In the genomic region with DNA sequence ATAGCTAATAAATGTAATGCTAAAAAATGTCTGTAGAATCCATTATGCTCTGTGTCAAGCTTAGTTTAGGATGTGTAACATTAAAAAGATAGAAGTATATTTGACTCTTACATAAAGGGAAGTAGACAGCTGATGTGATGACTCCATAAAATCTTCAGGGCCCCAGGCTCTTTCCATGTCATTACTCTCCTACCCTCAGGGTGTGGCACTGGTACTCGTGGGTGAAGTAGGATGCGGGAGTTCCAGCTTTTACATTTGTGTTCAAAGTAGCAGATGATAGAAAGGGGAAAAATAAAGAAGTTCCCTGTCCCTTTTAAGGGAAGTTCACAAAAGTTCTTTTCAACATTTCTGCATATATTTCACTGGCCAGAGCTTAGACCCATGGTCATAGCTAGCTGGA, we compare ENCODE assay signal across 6 cellular contexts.
"Had no signal": no experiment of that assay in that cellular context is flagged by ENCODE, and none has a peak within 500 bp of the region (broad histone marks: within the 10 kb centered on the region; RNA-seq: fewer than 3 reads in every experiment).

No MANE protein-coding gene starts in this region.

- H3K27me3 Mint-ChIP-seq: IgD-negative memory B cell had no signal

- ATAC-seq: HepG2, K562 had no signal

- H3K27ac Mint-ChIP-seq: IgD-negative memory B cell had no signal

- H3K36me3 Mint-ChIP-seq: IgD-negative memory B cell had no signal

- H3K4me1 Mint-ChIP-seq: IgD-negative memory B cell had no signal

- DNase-seq: IMR-90, KBM-7 had no signal

- H3K4me3 Mint-ChIP-seq: IgD-negative memory B cell had no signal

- H3K27ac ChIP-seq: HL-60 had no signal

- H3K4me3 ChIP-seq: K562 had no signal
